In the genomic region with DNA sequence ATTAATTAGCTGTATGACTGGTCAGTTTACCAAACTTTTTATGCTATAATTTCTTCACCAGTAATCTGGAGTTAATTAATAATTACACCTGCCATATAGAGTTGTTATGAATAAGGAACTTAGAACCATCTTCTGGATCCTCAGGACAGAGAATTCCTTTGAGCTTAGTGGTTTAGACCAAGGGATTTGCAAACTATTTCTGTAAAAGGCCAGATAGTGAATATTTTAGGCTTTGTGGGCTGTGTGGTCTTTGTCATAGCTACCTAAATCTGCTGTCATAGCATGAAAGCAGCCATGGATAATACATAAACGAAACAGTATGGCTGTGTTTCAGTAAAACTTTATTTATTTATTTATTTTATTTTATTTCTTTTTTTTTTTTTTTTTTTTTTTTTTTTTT, we compare ENCODE assay signal across 16 cellular contexts. TPM values are rescaled to one million over a fixed set of nuclear protein-coding genes. Genes with fewer than 3 reads are reported as not detected.
DNase-seq lines count a peak whose midpoint lies in the region; ATAC-seq and TF ChIP-seq lines count a peak whose summit lies in the region.
"Had no signal": no experiment of that assay in that cellular context is flagged by ENCODE, and none has a peak within 500 bp of the region (broad histone marks: within the 10 kb centered on the region; RNA-seq: fewer than 3 reads in every experiment).

No MANE protein-coding gene starts in this region.

- dilution Hi-C loops in IMR-90 (cut with HindIII; ENCODE audit: low sequenced_read_pairs, unreplicated experiment) = no loop called here

- H3K4me3 Mint-ChIP-seq in activated CD4-positive, alpha-beta T cell treated with anti-CD3 and anti-CD28 coated beads, Interleukin-2, amount 10 ng/mL, durations not matched to agents 7 days and 5 days = no peak overlapping the region

- TF ChIP-seq CTCF in BJ (IDR thresholded peaks at IDR 0.05; ENCODE audit: insufficient read depth, low read depth, low read length) (no peak), IMR-90 (conservative IDR thresholded peaks at IDR 0.05; ENCODE audit: low read depth, low read length) (no peak), cardiac fibroblast (IDR thresholded peaks at IDR 0.05; ENCODE audit: low read depth, low read length) (no peak), osteoblast (IDR thresholded peaks at IDR 0.05; ENCODE audit: extremely low read depth, low read depth, low read length) (no peak), upper lobe of left lung (IDR thresholded peaks at IDR 0.05) (no peak)

- H4K20me1 ChIP-seq in IMR-90 (ENCODE audit: insufficient read depth, low read length) (no peaks in the 10 kb centered on the region), osteoblast (ENCODE audit: insufficient read depth, low read length) (peaks cover 5% of the 10 kb centered on the region)

- H3K36me3 ChIP-seq in BJ (ENCODE audit: control insufficient read depth, insufficient read depth, low read length) (peaks cover 10% of the 10 kb centered on the region), IMR-90 (ENCODE audit: control insufficient read depth, insufficient read depth, low read length) (peaks cover 47% of the 10 kb centered on the region), osteoblast (ENCODE audit: insufficient read depth, low read length) (peaks cover 81% of the 10 kb centered on the region), upper lobe of left lung (peaks cover 22 to 97% (median 70%) of the 10 kb centered on the region in 4 donors)

- no peak overlapping the region for H3K14ac ChIP-seq in IMR-90 (replicated peaks; ENCODE audit: low read depth, low read length)

- no CpG with 5 or more reads among the region's 1 CpG for WGBS in IMR-90 (ENCODE audit: extremely low coverage in 2 of 2, insufficient read length in 1 of 2), 2 experiments
- 89 to 97% methylated on average over 1 of the region's 1 CpG for WGBS in upper lobe of left lung, 2 donors

- DNase-seq in BJ (ENCODE audit: low read depth) (peak; percentile 41), IMR-90 (peak; percentile 80), cardiac fibroblast (ENCODE audit: low read depth in 2 of 2) (peak; percentile 5 to 14), osteoblast (ENCODE audit: insufficient read length, low spot score, missing footprints) (no peak), upper lobe of left lung (no peak), COLO668 (lab: John Stamatoyannopoulos, UW; ENCODE audit: unreplicated experiment) (no peak)
- no peak for DNase-seq in activated CD4-positive, alpha-beta T cell treated with anti-CD3 and anti-CD28 coated beads, Interleukin-2, amount 10 ng/mL, durations not matched to agents 7 days and 5 days
- DNase-seq: C1 segment of cervical spinal cord, Karpas-422, NCI-H1417, NCI-H2029 treated with DMSO at 0.1 percent for 48 hours, NCI-H524, Peyer's patch, SHP77 had no signal

- CTCF ChIA-PET in BJ (lab: Yijun Ruan, JAX) (interaction anchor here (1.0 to 10.6 kb wide), 7 partner anchors 9 to 135 kb away, joined by 3 to 123 read pairs (median 4); a partner anchor contains a TSS), IMR-90 (lab: Yijun Ruan, JAX) (interaction anchor here (3.0 kb wide), 1 partner anchor 68 kb away, joined by 12 read pairs; no protein-coding TSS in a partner anchor)
- CTCF ChIA-PET in activated CD4-positive, alpha-beta T cell treated with anti-CD3 and anti-CD28 coated beads, Interleukin-2, amount 10 ng/mL, durations not matched to agents 7 days and 5 days (lab: Charles Lee) = interaction anchor here (1.4 kb wide), 1 partner anchor 12 kb away, joined by 3 read pairs; no protein-coding TSS in a partner anchor

- ATAC-seq in IMR-90 (ENCODE audit: low read depth) (peak; percentile 87), upper lobe of left lung (ENCODE audit: low FRiP score in 2 of 2) (no peak)
- ATAC-seq: GM12878, HCT116 had no signal

- H3K4me2 ChIP-seq in IMR-90 (ENCODE audit: low read depth, low read length) = no peak overlapping the region
- H3K4me2 ChIP-seq in osteoblast (ENCODE audit: insufficient read depth, low read length) = no peak overlapping the region

- no peaks in the 10 kb centered on the region for H3K4me1 ChIP-seq in IMR-90 (ENCODE audit: control insufficient read depth, insufficient read depth, low read length)
- H3K4me1 ChIP-seq in osteoblast (ENCODE audit: insufficient read depth, low read length) = peaks cover 7% of the 10 kb centered on the region
- no peaks in the 10 kb centered on the region for H3K4me1 ChIP-seq in upper lobe of left lung
- H3K4me1 ChIP-seq: Peyer's patch had no signal

- no peak for TF ChIP-seq RAD21 in IMR-90 (IDR thresholded peaks at IDR 0.05; ENCODE audit: low read length)

- no peak overlapping the region for H3K27ac Mint-ChIP-seq in activated CD4-positive, alpha-beta T cell treated with anti-CD3 and anti-CD28 coated beads, Interleukin-2, amount 10 ng/mL, durations not matched to agents 7 days and 5 days

- H4K91ac ChIP-seq in IMR-90 (ENCODE audit: insufficient read depth, low read depth, low read length) = no peak overlapping the region

- H2BK5ac ChIP-seq in IMR-90 (ENCODE audit: low read depth, low read length, poor library complexity, severe bottlenecking) = no peak overlapping the region

- in situ Hi-C loops in IMR-90 (cut with MboI; ENCODE audit: low sequenced_read_pairs) = loop anchor here (25.0 kb wide), 1 partner anchor 427 kb away; a partner anchor contains a TSS

- no peak overlapping the region for H2BK15ac ChIP-seq in IMR-90 (ENCODE audit: low read depth, low read length)

- H3K18ac ChIP-seq in IMR-90 (ENCODE audit: low read depth, low read length) = no peak overlapping the region

- H2AFZ ChIP-seq in IMR-90 (replicated peaks; ENCODE audit: low read length, poor library complexity) (no peak overlapping the region), osteoblast (ENCODE audit: low read length) (no peak overlapping the region)

- H2AK9ac ChIP-seq in IMR-90 (replicated peaks; ENCODE audit: low read depth, low read length, poor library complexity) = no peak overlapping the region

- H3K9me1 ChIP-seq in IMR-90 (ENCODE audit: insufficient read depth, low read length) = no peaks in the 10 kb centered on the region

- no peak overlapping the region for H2AK5ac ChIP-seq in IMR-90 (ENCODE audit: low read depth, low read length)

- H3K27ac ChIP-seq in IMR-90 (ENCODE audit: insufficient read depth, low read length) (no peak overlapping the region), osteoblast (ENCODE audit: low read depth, low read length) (peak overlapping the region; percentile 28), upper lobe of left lung (no peak overlapping the region)
- H3K27ac ChIP-seq: Peyer's patch had no signal

- peaks cover 37% of the 10 kb centered on the region for H3K79me2 ChIP-seq in osteoblast (ENCODE audit: insufficient read depth, low read length)

- H2BK120ac ChIP-seq in IMR-90 (ENCODE audit: low read depth, low read length) = no peak overlapping the region

- no peak overlapping the region for H3K23ac ChIP-seq in IMR-90 (ENCODE audit: low read depth, low read length)

- no peaks in the 10 kb centered on the region for H3K27me3 ChIP-seq in BJ (ENCODE audit: control insufficient read depth, insufficient read depth, low read length)
- H3K27me3 ChIP-seq in IMR-90 (ENCODE audit: control insufficient read depth, insufficient read depth, low read length) = no peaks in the 10 kb centered on the region
- H3K27me3 ChIP-seq in osteoblast (ENCODE audit: insufficient read depth, low read length) = no peaks in the 10 kb centered on the region
- H3K27me3 ChIP-seq in upper lobe of left lung = no peaks in the 10 kb centered on the region
- H3K27me3 ChIP-seq: Peyer's patch had no signal

- no peak overlapping the region for H4K8ac ChIP-seq in IMR-90 (ENCODE audit: low read depth in 2 of 2, low read length in 2 of 2)

- H3K4me3 ChIP-seq in BJ (ENCODE audit: low read depth, low read length) = no peak overlapping the region
- no peak overlapping the region for H3K4me3 ChIP-seq in IMR-90 (ENCODE audit: insufficient read depth, low read depth, low read length)
- no peak overlapping the region for H3K4me3 ChIP-seq in cardiac fibroblast (replicated peaks in 1 of 2; ENCODE audit: low read depth in 2 of 2, low read length in 2 of 2)
- H3K4me3 ChIP-seq in osteoblast (ENCODE audit: insufficient read depth, low read length) = no peak overlapping the region
- no peak overlapping the region for H3K4me3 ChIP-seq in upper lobe of left lung
- H3K4me3 ChIP-seq: GM12878, Peyer's patch had no signal

- no TSS peak for BruUV-seq in IMR-90 (replicated peaks; lab: Mats Ljungman, UMichigan)

- H3K56ac ChIP-seq in IMR-90 (ENCODE audit: extremely low read depth, insufficient read depth, low read length) = no peak overlapping the region

- H3K4ac ChIP-seq in IMR-90 (ENCODE audit: low read depth, low read length) = no peak overlapping the region

- POLR2A ChIA-PET in BJ (lab: Charles Lee) (no interaction called here), IMR-90 (lab: Charles Lee; ENCODE audit: unreplicated experiment) (no interaction called here)
- POLR2A ChIA-PET in activated CD4-positive, alpha-beta T cell treated with anti-CD3 and anti-CD28 coated beads, Interleukin-2, amount 10 ng/mL, durations not matched to agents 7 days and 5 days (lab: Charles Lee) = no interaction called here

- H2BK20ac ChIP-seq in IMR-90 (ENCODE audit: low read depth, low read length) = no peak overlapping the region

- no peak overlapping the region for H4K5ac ChIP-seq in IMR-90 (ENCODE audit: low read depth, low read length)

- peaks cover 12 to 42% of the 10 kb centered on the region in 2 experiments for H3K79me1 ChIP-seq in IMR-90 (ENCODE audit: low read depth in 1 of 2, low read length in 2 of 2)

- H3K9me3 ChIP-seq in IMR-90 (ENCODE audit: control insufficient read depth, insufficient read depth, low read length) = no peaks in the 10 kb centered on the region
- H3K9me3 ChIP-seq in osteoblast (ENCODE audit: low read depth, low read length) = no peaks in the 10 kb centered on the region
- H3K9me3 ChIP-seq in upper lobe of left lung = no peaks in the 10 kb centered on the region
- H3K9me3 ChIP-seq: Peyer's patch had no signal

- H3K36me3 Mint-ChIP-seq in activated CD4-positive, alpha-beta T cell treated with anti-CD3 and anti-CD28 coated beads, Interleukin-2, amount 10 ng/mL, durations not matched to agents 7 days and 5 days (ENCODE audit: low read depth) = peaks cover 41% of the 10 kb centered on the region

- no peak for TF ChIP-seq EP300 in upper lobe of left lung (IDR thresholded peaks at IDR 0.05)

- no peaks in the 10 kb centered on the region for H3K9me3 Mint-ChIP-seq in activated CD4-positive, alpha-beta T cell treated with anti-CD3 and anti-CD28 coated beads, Interleukin-2, amount 10 ng/mL, durations not matched to agents 7 days and 5 days

- intact Hi-C loops in IMR-90 (cut with micrococcal nuclease) = no loop called here

- H3K27me3 Mint-ChIP-seq in activated CD4-positive, alpha-beta T cell treated with anti-CD3 and anti-CD28 coated beads, Interleukin-2, amount 10 ng/mL, durations not matched to agents 7 days and 5 days = no peaks in the 10 kb centered on the region

- no peaks in the 10 kb centered on the region for H3K4me1 Mint-ChIP-seq in activated CD4-positive, alpha-beta T cell treated with anti-CD3 and anti-CD28 coated beads, Interleukin-2, amount 10 ng/mL, durations not matched to agents 7 days and 5 days

- no peak overlapping the region for H3K9ac ChIP-seq in IMR-90 (ENCODE audit: low read depth, low read length)

- no peak for TF ChIP-seq POLR2A in IMR-90 (IDR thresholded peaks at IDR 0.05; ENCODE audit: low read depth, low read length)
- no peak for TF ChIP-seq POLR2A in upper lobe of left lung (IDR thresholded peaks at IDR 0.05)

RNA-seq across cellular contexts. Expression of a gene that starts 9.0 kb away (rescaled TPM):
- polyA plus RNA-seq in BJ (2011; rRNA removed) = 54.6 and 87.5 TPM in 2 replicates
- polyA minus RNA-seq in BJ (2011; rRNA and poly(A)+ RNA removed) = 16.6 and 24.7 TPM in 2 replicates
- total RNA-seq in IMR-90 (2012; rRNA removed) = 87.3 and 114 TPM in 2 replicates
- 66.4 and 80.4 TPM in 2 replicates for polyA plus RNA-seq in IMR-90 (2012; rRNA removed)
- polyA plus RNA-seq in IMR-90 (2012; cell fraction: cytosol; rRNA removed) = 12.3 and 24.1 TPM in 2 replicates
- polyA plus RNA-seq in IMR-90 (2012; cell fraction: nucleus; rRNA removed; ENCODE audit: low replicate concordance) = 11.6 and 52.0 TPM in 2 replicates
- 35.7 and 38.7 TPM in 2 replicates for total RNA-seq in osteoblast
- total RNA-seq in upper lobe of left lung = 10 to 100 TPM; 11.7 to 38.9 (median 23.2) TPM
- 10 to 100 TPM; 42.8 to 45.1 TPM for total RNA-seq in activated CD4-positive, alpha-beta T cell treated with anti-CD3 and anti-CD28 coated beads, Interleukin-2, amount 10 ng/mL, durations not matched to agents 7 days and 5 days

RNA-seq across cellular contexts. Expression of a gene that starts 17.9 kb away (rescaled TPM):
- polyA plus RNA-seq in BJ (2011; rRNA removed) = 67.8 and 112 TPM in 2 replicates
- 72.1 and 102 TPM in 2 replicates for polyA minus RNA-seq in BJ (2011; rRNA and poly(A)+ RNA removed)
- 44.4 and 53.2 TPM in 2 replicates for total RNA-seq in IMR-90 (2012; rRNA removed)
- polyA plus RNA-seq in IMR-90 (2012; rRNA removed) = 48.6 and 51.7 TPM in 2 replicates
- 25.9 and 44.1 TPM in 2 replicates for polyA plus RNA-seq in IMR-90 (2012; cell fraction: cytosol; rRNA removed)
- 52.3 and 60.1 TPM in 2 replicates for polyA plus RNA-seq in IMR-90 (2012; cell fraction: nucleus; rRNA removed; ENCODE audit: low replicate concordance)
- total RNA-seq in osteoblast = 17.1 and 21.7 TPM in 2 replicates
- 10 to 100 TPM; 16.6 to 28.1 (median 22.9) TPM for total RNA-seq in upper lobe of left lung
- not detected for total RNA-seq in activated CD4-positive, alpha-beta T cell treated with anti-CD3 and anti-CD28 coated beads, Interleukin-2, amount 10 ng/mL, durations not matched to agents 7 days and 5 days
- polyA plus RNA-seq: GM12878 had no signal

RNA-seq across cellular contexts. Expression of a gene that starts 18.2 kb away (rescaled TPM):
- polyA plus RNA-seq in BJ (2011; rRNA removed) (42.6 and 51.5 TPM in 2 replicates), IMR-90 (2012; rRNA removed) (57.3 and 75.4 TPM in 2 replicates)
- polyA minus RNA-seq in BJ (2011; rRNA and poly(A)+ RNA removed) = 24.1 and 31.7 TPM in 2 replicates
- total RNA-seq in IMR-90 (2012; rRNA removed) (39.7 and 49.8 TPM in 2 replicates), osteoblast (64.8 and 74.2 TPM in 2 replicates), upper lobe of left lung (100 to 1,000 TPM in 2 of 6 donors, 10 to 100 TPM in 4; 67.7 to 116 (median 76.5) TPM)
- polyA plus RNA-seq in IMR-90 (2012; cell fraction: cytosol; rRNA removed) = 51.9 and 58.2 TPM in 2 replicates
- polyA plus RNA-seq in IMR-90 (2012; cell fraction: nucleus; rRNA removed; ENCODE audit: low replicate concordance) = 61.4 and 80.2 TPM in 2 replicates
- 10 to 100 TPM; 31.0 to 32.8 TPM for total RNA-seq in activated CD4-positive, alpha-beta T cell treated with anti-CD3 and anti-CD28 coated beads, Interleukin-2, amount 10 ng/mL, durations not matched to agents 7 days and 5 days

RNA-seq across cellular contexts. Expression of a gene that starts 46.1 kb away (rescaled TPM):
- 0.02 and 0.21 TPM in 2 replicates for polyA plus RNA-seq in BJ (2011; rRNA removed)
- 0.24 TPM in 1 of 2 replicates, not detected in the other for polyA minus RNA-seq in BJ (2011; rRNA and poly(A)+ RNA removed)
- under 0.01 TPM in 1 of 2 replicates, not detected in the other for total RNA-seq in IMR-90 (2012; rRNA removed)
- 0.19 and 0.38 TPM in 2 replicates for polyA plus RNA-seq in IMR-90 (2012; rRNA removed)
- 0.02 and 0.11 TPM in 2 replicates for polyA plus RNA-seq in IMR-90 (2012; cell fraction: cytosol; rRNA removed)
- 1.3 and 7.4 TPM in 2 replicates for polyA plus RNA-seq in IMR-90 (2012; cell fraction: nucleus; rRNA removed; ENCODE audit: low replicate concordance)
- under 0.01 TPM in 2 replicates for total RNA-seq in osteoblast
- 100 to 1,000 TPM in 4 of 6 donors, 10 to 100 TPM in 2; 82.8 to 261 (median 137) TPM for total RNA-seq in upper lobe of left lung
- total RNA-seq in activated CD4-positive, alpha-beta T cell treated with anti-CD3 and anti-CD28 coated beads, Interleukin-2, amount 10 ng/mL, durations not matched to agents 7 days and 5 days = under 1 TPM; 0.22 to 0.56 TPM

Comparison
In these comparisons a context has a peak if more than half of its experiments do, and no peak if none do; other contexts are left out.
1. DNase-seq: peak in BJ (single experiment), IMR-90 (single experiment) and cardiac fibroblast (2 of 2); none in osteoblast (single experiment), upper lobe of left lung (0 of 2), COLO668 (single experiment) and activated CD4-positive, alpha-beta T cell treated with anti-CD3 and anti-CD28 coated beads, Interleukin-2, amount 10 ng/mL, durations not matched to agents 7 days and 5 days (single experiment).
2. RNA of a gene that starts 17.9 kb away (total RNA-seq): 44.4 to 53.2 TPM in IMR-90, 16.6 to 28.1 TPM in upper lobe of left lung and 17.1 to 21.7 TPM in osteoblast; not detected in activated CD4-positive, alpha-beta T cell treated with anti-CD3 and anti-CD28 coated beads, Interleukin-2, amount 10 ng/mL, durations not matched to agents 7 days and 5 days; every median in the first group is over 10 times any median in the second.